Comparison of ENCODE assay signal across 31 cellular contexts in the genomic region with DNA sequence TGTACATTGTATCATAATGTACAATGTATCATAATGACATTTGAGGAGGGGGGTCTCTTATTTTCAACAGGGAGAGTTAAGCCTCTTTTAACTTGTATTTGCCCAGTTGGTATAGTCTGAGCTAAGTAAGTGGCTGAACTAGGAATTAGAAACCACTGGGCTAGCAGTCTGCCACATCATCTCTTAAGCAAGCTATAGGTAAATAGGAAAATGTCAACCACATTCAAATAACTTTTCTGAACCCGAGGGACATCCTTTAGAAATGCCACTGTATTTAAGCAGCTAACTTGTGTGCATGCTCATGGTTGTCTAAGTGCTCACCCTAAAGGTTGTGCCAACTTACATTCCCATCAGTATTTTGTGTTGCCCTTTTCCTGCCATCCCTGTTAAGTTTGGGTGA. TPM values are rescaled to one million over a fixed set of nuclear protein-coding genes. Genes with fewer than 3 reads are reported as not detected.
"Had no signal": no experiment of that assay in that cellular context is flagged by ENCODE, and none has a peak within 500 bp of the region (broad histone marks: within the 10 kb centered on the region; RNA-seq: fewer than 3 reads in every experiment).

No MANE protein-coding gene starts in this region.

- H3K9me3 Mint-ChIP-seq: effector memory CD8-positive, alpha-beta T cell; natural killer cell treated with Interleukin-12 subunit alpha and Interleukin-12 subunit beta and Interleukin-15 and Interleukin-18, amount 100 ng/mL, for 72 hours had no signal

- H3K27ac Mint-ChIP-seq: effector memory CD8-positive, alpha-beta T cell; natural killer cell treated with Interleukin-12 subunit alpha and Interleukin-12 subunit beta and Interleukin-15 and Interleukin-18, amount 100 ng/mL, for 72 hours; stimulated activated naive B cell treated with anti-CD40 and anti-IgM and Interleukin-4, amounts not matched to agents 10 μg/mL and 1 μg/mL and 100 μg/mL, for 72 hours had no signal

- H3K4me3 Mint-ChIP-seq: effector memory CD8-positive, alpha-beta T cell; natural killer cell treated with Interleukin-12 subunit alpha and Interleukin-12 subunit beta and Interleukin-15 and Interleukin-18, amount 100 ng/mL, for 72 hours; stimulated activated naive B cell treated with anti-CD40 and anti-IgM and Interleukin-4, amounts not matched to agents 10 μg/mL and 1 μg/mL and 100 μg/mL, for 72 hours had no signal

- DNase-seq: activated CD4-positive, alpha-beta T cell treated with anti-CD3 and anti-CD28 coated beads for 4 hours; activated CD4-positive, alpha-beta T cell treated with anti-CD3 and anti-CD28 coated beads, Interleukin-2, amount 50 U/mL, for 4 hours; activated CD4-positive, CD25-positive, alpha-beta regulatory T cell; activated gamma-delta T cell treated with Interleukin-2 at 50 U/mL for 16 hours; activated naive CD4-positive, alpha-beta T cell treated with anti-CD3 and anti-CD28 coated beads, Interleukin-2, amount 50 U/mL, for 16 hours; activated T-cell treated with anti-CD3 and anti-CD28 coated beads, Interleukin-2, amount 50 U/mL, for 1 hour; amniotic stem cell; brain microvascular endothelial cell; effector memory CD8-positive, alpha-beta T cell; erythroblast; gastrocnemius medialis; glutamatergic neuron; left ventricle myocardium inferior; mesendoderm; mucosa of descending colon; stimulated activated CD4-positive, alpha-beta T cell treated with anti-CD3 and anti-CD28 coated beads, Interleukin-1b, Interleukin-23, amount 100 ng/mL, for 48 hours; stimulated activated naive B cell treated with anti-CD40 and anti-IgM and Interleukin-4, amounts not matched to agents 10 μg/mL and 1 μg/mL and 100 μg/mL, for 72 hours; stomach; thyroid gland; upper lobe of left lung had no signal

- H3K36me3 Mint-ChIP-seq: natural killer cell treated with Interleukin-12 subunit alpha and Interleukin-12 subunit beta and Interleukin-15 and Interleukin-18, amount 100 ng/mL, for 72 hours; stimulated activated naive B cell treated with anti-CD40 and anti-IgM and Interleukin-4, amounts not matched to agents 10 μg/mL and 1 μg/mL and 100 μg/mL, for 72 hours had no signal

- H3K4me1 Mint-ChIP-seq: stimulated activated naive B cell treated with anti-CD40 and anti-IgM and Interleukin-4, amounts not matched to agents 10 μg/mL and 1 μg/mL and 100 μg/mL, for 72 hours had no signal

- ATAC-seq: effector memory CD8-positive, alpha-beta T cell; gastrocnemius medialis; mucosa of descending colon; natural killer cell treated with Interleukin-12 subunit alpha and Interleukin-12 subunit beta and Interleukin-15 and Interleukin-18, amount 100 ng/mL, for 72 hours had no signal

RNA-seq across cellular contexts. Expression of gene ASB17, which starts 35.5 kb away (rescaled TPM):
- total RNA-seq: astrocyte; cardiac septum; cerebellum; gastrocnemius medialis; left ventricle myocardium inferior; lung; mucosa of descending colon; myocyte; natural killer cell treated with Interleukin-12 subunit alpha and Interleukin-12 subunit beta and Interleukin-15 and Interleukin-18, amount 100 ng/mL, for 72 hours; omental fat pad; pulmonary artery endothelial cell; right atrium auricular region; smooth muscle cell; stomach; thyroid gland; upper lobe of left lung; vagina had no signal
